In genomic region chr7:28110427-28111012, GRCh38 we compare ENCODE assay signal across 16 cellular contexts.
A peak's percentile ranks its signal among the peaks of the same experiment; 100 is the strongest.
DNase-seq lines count a peak whose midpoint lies in the region; ATAC-seq and TF ChIP-seq lines count a peak whose summit lies in the region.
"Had no signal": no experiment of that assay in that cellular context is flagged by ENCODE, and none has a peak within 500 bp of the region (broad histone marks: within the 10 kb centered on the region; RNA-seq: fewer than 3 reads in every experiment).

No MANE protein-coding gene starts in this region.

- no peak overlapping the region for H3K4me3 Mint-ChIP-seq in WTC11
- H3K4me3 Mint-ChIP-seq in central memory CD8-positive, alpha-beta T cell = no peak overlapping the region
- H3K4me3 Mint-ChIP-seq in stimulated activated effector memory CD8-positive, alpha-beta T cell treated with anti-CD3 and anti-CD28 coated beads, Interleukin-12 subunit alpha, Interleukin-12 subunit beta, amount 100 ng/mL, for 72 hours = no peak overlapping the region
- H3K4me3 Mint-ChIP-seq: B cell; CD4-positive, CD25-positive, alpha-beta regulatory T cell; CD8-positive, alpha-beta T cell had no signal

- no peak overlapping the region for H3K27ac Mint-ChIP-seq in WTC11
- H3K27ac Mint-ChIP-seq in central memory CD8-positive, alpha-beta T cell (ENCODE audit: low read depth) = peak overlapping the region; percentile 66
- H3K27ac Mint-ChIP-seq in stimulated activated effector memory CD8-positive, alpha-beta T cell treated with anti-CD3 and anti-CD28 coated beads, Interleukin-12 subunit alpha, Interleukin-12 subunit beta, amount 100 ng/mL, for 72 hours = peak overlapping the region; percentile 58
- H3K27ac Mint-ChIP-seq: B cell; CD4-positive, CD25-positive, alpha-beta regulatory T cell; CD8-positive, alpha-beta T cell had no signal

- no peaks in the 10 kb centered on the region for H3K9me3 Mint-ChIP-seq in WTC11
- no peaks in the 10 kb centered on the region for H3K9me3 Mint-ChIP-seq in central memory CD8-positive, alpha-beta T cell
- H3K9me3 Mint-ChIP-seq in stimulated activated effector memory CD8-positive, alpha-beta T cell treated with anti-CD3 and anti-CD28 coated beads, Interleukin-12 subunit alpha, Interleukin-12 subunit beta, amount 100 ng/mL, for 72 hours = no peaks in the 10 kb centered on the region
- H3K9me3 Mint-ChIP-seq: CD4-positive, CD25-positive, alpha-beta regulatory T cell; CD8-positive, alpha-beta T cell had no signal

- CTCF ChIA-PET in WTC11 (lab: Charles Lee) = no interaction called here

- no peak for TF ChIP-seq CTCF in WTC11 (IDR thresholded peaks at IDR 0.05)

- POLR2A ChIA-PET in WTC11 (lab: Charles Lee) = no interaction called here

- H3K4me1 Mint-ChIP-seq in WTC11 = peaks cover 20% of the 10 kb centered on the region
- H3K4me1 Mint-ChIP-seq in central memory CD8-positive, alpha-beta T cell = peaks cover 26% of the 10 kb centered on the region
- peaks cover 32% of the 10 kb centered on the region for H3K4me1 Mint-ChIP-seq in stimulated activated effector memory CD8-positive, alpha-beta T cell treated with anti-CD3 and anti-CD28 coated beads, Interleukin-12 subunit alpha, Interleukin-12 subunit beta, amount 100 ng/mL, for 72 hours

- DNase-seq in WTC11 (ENCODE audit: low spot score) = no peak
- DNase-seq in central memory CD8-positive, alpha-beta T cell (ENCODE audit: low spot score in 2 of 2) = no peak
- no peak for DNase-seq in stimulated activated effector memory CD8-positive, alpha-beta T cell treated with anti-CD3 and anti-CD28 coated beads, Interleukin-12 subunit alpha, Interleukin-12 subunit beta, amount 100 ng/mL, for 72 hours (ENCODE audit: low spot score in 2 of 2)
- no peak for DNase-seq in DMS79 treated with DMSO at 0.1 percent for 48 hours (lab: John Stamatoyannopoulos, UW)
- no peak for DNase-seq in NCI-H1105 treated with DMSO at 0.1 percent for 48 hours (lab: John Stamatoyannopoulos, UW)
- DNase-seq: Caco-2; CD4-positive, CD25-positive, alpha-beta regulatory T cell; CD8-positive, alpha-beta T cell; DMS 273 treated with DMSO at 0.1 percent for 48 hours; DMS53; DND-41; GM23248; H7; HCEC 1CT had no signal

- no peak for ATAC-seq in WTC11
- no peak for ATAC-seq in central memory CD8-positive, alpha-beta T cell (replicated peaks; ENCODE audit: extremely low read depth, poor library complexity, severe bottlenecking)
- ATAC-seq in stimulated activated effector memory CD8-positive, alpha-beta T cell treated with anti-CD3 and anti-CD28 coated beads, Interleukin-12 subunit alpha, Interleukin-12 subunit beta, amount 100 ng/mL, for 72 hours = no peak
- ATAC-seq in HG03460 (IDR thresholded peaks at IDR 0.05; ENCODE audit: unreplicated experiment) = no peak
- ATAC-seq: CD8-positive, alpha-beta T cell had no signal

- H3K36me3 Mint-ChIP-seq in WTC11 = peaks cover 3% of the 10 kb centered on the region; the same call in 1 of the 2 replicates
- H3K36me3 Mint-ChIP-seq in central memory CD8-positive, alpha-beta T cell (ENCODE audit: insufficient read depth) = peaks cover 2% of the 10 kb centered on the region
- H3K36me3 Mint-ChIP-seq in stimulated activated effector memory CD8-positive, alpha-beta T cell treated with anti-CD3 and anti-CD28 coated beads, Interleukin-12 subunit alpha, Interleukin-12 subunit beta, amount 100 ng/mL, for 72 hours = peaks cover 5% of the 10 kb centered on the region
- H3K36me3 Mint-ChIP-seq: CD8-positive, alpha-beta T cell had no signal

- no peaks in the 10 kb centered on the region for H3K27me3 Mint-ChIP-seq in WTC11 (ENCODE audit: low read depth)
- no peaks in the 10 kb centered on the region for H3K27me3 Mint-ChIP-seq in central memory CD8-positive, alpha-beta T cell
- H3K27me3 Mint-ChIP-seq: B cell; CD4-positive, CD25-positive, alpha-beta regulatory T cell had no signal

TF ChIP-seq in WTC11, 78 proteins besides CTCF, POLR2A, EP300 and RAD21:
- TF ChIP-seq NR3C1 (CRISPR knock-in tag; conservative IDR thresholded peaks at IDR 0.05; ENCODE audit: low read depth) (no peak), ZNF512 (CRISPR knock-in tag; IDR thresholded peaks at IDR 0.05; ENCODE audit: borderline replicate concordance) (0 out of 2 replicates have a peak, but pooled peaks have one; percentile 71)
